In genomic region chr5:16726538-16726946, GRCh38 we compare ENCODE assay signal across 9 cellular contexts.
A peak's percentile ranks its signal among the peaks of the same experiment; 100 is the strongest.
DNase-seq lines count a peak whose midpoint lies in the region; ATAC-seq lines count a peak whose summit lies in the region.
"Had no signal": no experiment of that assay in that cellular context is flagged by ENCODE, and none has a peak within 500 bp of the region (broad histone marks: within the 10 kb centered on the region; RNA-seq: fewer than 3 reads in every experiment).

No MANE protein-coding gene starts in this region.

- H3K4me3 Mint-ChIP-seq in activated CD4-positive, alpha-beta T cell treated with anti-CD3 and anti-CD28 coated beads, Interleukin-2, amount 10 ng/mL, durations not matched to agents 7 days and 5 days = no peak overlapping the region
- H3K4me3 Mint-ChIP-seq in activated T-helper 17 cell treated with anti-CD3 and anti-CD28 coated beads, Interleukin-2, amount 50 U/mL, for 72 hours = no peak overlapping the region
- H3K4me3 Mint-ChIP-seq in naive thymus-derived CD4-positive, alpha-beta T cell = peak overlapping the region in 7 of 10 donors; percentile 19 to 53 (median 25)
- no peak overlapping the region for H3K4me3 Mint-ChIP-seq in natural killer cell treated with Interleukin-12 subunit alpha and Interleukin-12 subunit beta and Interleukin-15 and Interleukin-18, amount 100 ng/mL, for 72 hours

- H3K4me3 ChIP-seq in naive thymus-derived CD4-positive, alpha-beta T cell (ENCODE audit: low read length) = no peak overlapping the region
- H3K4me3 ChIP-seq: esophagus squamous epithelium had no signal

- POLR2A ChIA-PET in activated CD4-positive, alpha-beta T cell treated with anti-CD3 and anti-CD28 coated beads, Interleukin-2, amount 10 ng/mL, durations not matched to agents 7 days and 5 days (lab: Charles Lee) = no interaction called here
- POLR2A ChIA-PET in naive thymus-derived CD4-positive, alpha-beta T cell (lab: Charles Lee) = no interaction called here

- ATAC-seq in activated T-helper 17 cell treated with anti-CD3 and anti-CD28 coated beads, Interleukin-2, amount 50 U/mL, for 72 hours (replicated peaks) = peak; percentile 64
- no peak for ATAC-seq in naive thymus-derived CD4-positive, alpha-beta T cell
- ATAC-seq in natural killer cell treated with Interleukin-12 subunit alpha and Interleukin-12 subunit beta and Interleukin-15 and Interleukin-18, amount 100 ng/mL, for 72 hours = no peak
- ATAC-seq in GM19395 (IDR thresholded peaks at IDR 0.05; ENCODE audit: unreplicated experiment) = no peak
- ATAC-seq in GM21825 (IDR thresholded peaks at IDR 0.05; ENCODE audit: unreplicated experiment) = no peak

- peaks cover 3% of the 10 kb centered on the region for H3K27me3 Mint-ChIP-seq in activated CD4-positive, alpha-beta T cell treated with anti-CD3 and anti-CD28 coated beads, Interleukin-2, amount 10 ng/mL, durations not matched to agents 7 days and 5 days
- H3K27me3 Mint-ChIP-seq in activated T-helper 17 cell treated with anti-CD3 and anti-CD28 coated beads, Interleukin-2, amount 50 U/mL, for 72 hours = peaks cover 7% of the 10 kb centered on the region
- H3K27me3 Mint-ChIP-seq in naive thymus-derived CD4-positive, alpha-beta T cell = peaks cover 0 to 6% (median 2%) of the 10 kb centered on the region in 5 donors
- peaks cover 0 to 4% of the 10 kb centered on the region in 2 donors for H3K27me3 Mint-ChIP-seq in natural killer cell treated with Interleukin-12 subunit alpha and Interleukin-12 subunit beta and Interleukin-15 and Interleukin-18, amount 100 ng/mL, for 72 hours

- CTCF ChIA-PET in activated CD4-positive, alpha-beta T cell treated with anti-CD3 and anti-CD28 coated beads, Interleukin-2, amount 10 ng/mL, durations not matched to agents 7 days and 5 days (lab: Charles Lee) = no interaction called here
- CTCF ChIA-PET in naive thymus-derived CD4-positive, alpha-beta T cell (lab: Charles Lee) = no interaction called here

- H3K27ac ChIP-seq in naive thymus-derived CD4-positive, alpha-beta T cell (ENCODE audit: low read depth, low read length) = no peak overlapping the region
- H3K27ac ChIP-seq: esophagus squamous epithelium had no signal

- H3K4me1 ChIP-seq in naive thymus-derived CD4-positive, alpha-beta T cell (ENCODE audit: control insufficient read depth in 2 of 2, insufficient read depth in 2 of 2, low read length in 2 of 2) = peaks cover 0 to 8% of the 10 kb centered on the region in 2 donors

- H3K4me1 Mint-ChIP-seq in activated CD4-positive, alpha-beta T cell treated with anti-CD3 and anti-CD28 coated beads, Interleukin-2, amount 10 ng/mL, durations not matched to agents 7 days and 5 days = peaks cover 16% of the 10 kb centered on the region
- H3K4me1 Mint-ChIP-seq in activated T-helper 17 cell treated with anti-CD3 and anti-CD28 coated beads, Interleukin-2, amount 50 U/mL, for 72 hours = peaks cover 5% of the 10 kb centered on the region
- H3K4me1 Mint-ChIP-seq in naive thymus-derived CD4-positive, alpha-beta T cell = peaks cover 0 to 17% (median 13%) of the 10 kb centered on the region in 7 donors
- H3K4me1 Mint-ChIP-seq in natural killer cell treated with Interleukin-12 subunit alpha and Interleukin-12 subunit beta and Interleukin-15 and Interleukin-18, amount 100 ng/mL, for 72 hours (ENCODE audit: low read depth in 2 of 2) = peaks cover 0 to 4% of the 10 kb centered on the region in 2 donors

- no peak overlapping the region for H3K27ac Mint-ChIP-seq in activated CD4-positive, alpha-beta T cell treated with anti-CD3 and anti-CD28 coated beads, Interleukin-2, amount 10 ng/mL, durations not matched to agents 7 days and 5 days
- H3K27ac Mint-ChIP-seq in activated T-helper 17 cell treated with anti-CD3 and anti-CD28 coated beads, Interleukin-2, amount 50 U/mL, for 72 hours = no peak overlapping the region
- H3K27ac Mint-ChIP-seq in naive thymus-derived CD4-positive, alpha-beta T cell = peak overlapping the region in 2 of 9 donors; percentile 40 to 47
- H3K27ac Mint-ChIP-seq in natural killer cell treated with Interleukin-12 subunit alpha and Interleukin-12 subunit beta and Interleukin-15 and Interleukin-18, amount 100 ng/mL, for 72 hours = no peak overlapping the region

- peaks cover 4% of the 10 kb centered on the region for H3K9me3 Mint-ChIP-seq in activated CD4-positive, alpha-beta T cell treated with anti-CD3 and anti-CD28 coated beads, Interleukin-2, amount 10 ng/mL, durations not matched to agents 7 days and 5 days
- H3K9me3 Mint-ChIP-seq in activated T-helper 17 cell treated with anti-CD3 and anti-CD28 coated beads, Interleukin-2, amount 50 U/mL, for 72 hours = no peaks in the 10 kb centered on the region
- peaks cover 0 to 13% (median 2%) of the 10 kb centered on the region in 11 donors for H3K9me3 Mint-ChIP-seq in naive thymus-derived CD4-positive, alpha-beta T cell
- H3K9me3 Mint-ChIP-seq in natural killer cell treated with Interleukin-12 subunit alpha and Interleukin-12 subunit beta and Interleukin-15 and Interleukin-18, amount 100 ng/mL, for 72 hours = peaks cover 4% of the 10 kb centered on the region

- peaks cover 3% of the 10 kb centered on the region for H3K36me3 Mint-ChIP-seq in activated CD4-positive, alpha-beta T cell treated with anti-CD3 and anti-CD28 coated beads, Interleukin-2, amount 10 ng/mL, durations not matched to agents 7 days and 5 days (ENCODE audit: low read depth)
- H3K36me3 Mint-ChIP-seq in activated T-helper 17 cell treated with anti-CD3 and anti-CD28 coated beads, Interleukin-2, amount 50 U/mL, for 72 hours (ENCODE audit: low read depth) = no peaks in the 10 kb centered on the region
- no peaks in the 10 kb centered on the region for H3K36me3 Mint-ChIP-seq in naive thymus-derived CD4-positive, alpha-beta T cell
- H3K36me3 Mint-ChIP-seq in natural killer cell treated with Interleukin-12 subunit alpha and Interleukin-12 subunit beta and Interleukin-15 and Interleukin-18, amount 100 ng/mL, for 72 hours = peaks cover 4% of the 10 kb centered on the region

- intact Hi-C loops in naive thymus-derived CD4-positive, alpha-beta T cell (cut with micrococcal nuclease) = no loop called here

- DNase-seq in activated CD4-positive, alpha-beta T cell treated with anti-CD3 and anti-CD28 coated beads, Interleukin-2, amount 10 ng/mL, durations not matched to agents 7 days and 5 days = peak; percentile 44
- DNase-seq in activated CD4-positive, alpha-beta T cell treated with anti-CD3 and anti-CD28 coated beads, Interleukin-2, amount 50 U/mL, for 48 hours = no peak
- peak; percentile 80 to 87 for DNase-seq in Kasumi-1 (lab: John Stamatoyannopoulos, UW)
- peak in 6 of 9 donors; percentile 12 to 73 (median 64) for DNase-seq in naive thymus-derived CD4-positive, alpha-beta T cell
- no peak for DNase-seq in natural killer cell treated with Interleukin-12 subunit alpha and Interleukin-12 subunit beta and Interleukin-15 and Interleukin-18, amount 100 ng/mL, for 72 hours (ENCODE audit: low spot score)
- DNase-seq: esophagus squamous epithelium had no signal

- no peaks in the 10 kb centered on the region for H3K9me3 ChIP-seq in naive thymus-derived CD4-positive, alpha-beta T cell (ENCODE audit: control insufficient read depth in 2 of 3, low read length in 3 of 3)
- H3K9me3 ChIP-seq: esophagus squamous epithelium had no signal

- H3K27me3 ChIP-seq in naive thymus-derived CD4-positive, alpha-beta T cell (ENCODE audit: control insufficient read depth in 2 of 2, insufficient read depth in 2 of 2, low read length in 2 of 2) = no peaks in the 10 kb centered on the region
- H3K27me3 ChIP-seq: esophagus squamous epithelium had no signal

- no peaks in the 10 kb centered on the region for H3K36me3 ChIP-seq in naive thymus-derived CD4-positive, alpha-beta T cell (ENCODE audit: control insufficient read depth in 2 of 3, insufficient read depth in 3 of 3, low read length in 3 of 3)

Comparison
In these comparisons a context has a peak if more than half of its experiments do, and no peak if none do; other contexts are left out.
1. DNase-seq: peak in activated CD4-positive, alpha-beta T cell treated with anti-CD3 and anti-CD28 coated beads, Interleukin-2, amount 10 ng/mL, durations not matched to agents 7 days and 5 days (single experiment), Kasumi-1 (2 of 2) and naive thymus-derived CD4-positive, alpha-beta T cell (6 of 9); none in activated CD4-positive, alpha-beta T cell treated with anti-CD3 and anti-CD28 coated beads, Interleukin-2, amount 50 U/mL, for 48 hours (0 of 2) and natural killer cell treated with Interleukin-12 subunit alpha and Interleukin-12 subunit beta and Interleukin-15 and Interleukin-18, amount 100 ng/mL, for 72 hours (single experiment).
2. H3K4me3 Mint-ChIP-seq: peak in naive thymus-derived CD4-positive, alpha-beta T cell (7 of 10); none in activated CD4-positive, alpha-beta T cell treated with anti-CD3 and anti-CD28 coated beads, Interleukin-2, amount 10 ng/mL, durations not matched to agents 7 days and 5 days (single experiment), activated T-helper 17 cell treated with anti-CD3 and anti-CD28 coated beads, Interleukin-2, amount 50 U/mL, for 72 hours (single experiment) and natural killer cell treated with Interleukin-12 subunit alpha and Interleukin-12 subunit beta and Interleukin-15 and Interleukin-18, amount 100 ng/mL, for 72 hours (single experiment).